ENCODE assay signal across 1 cellular context in genomic region chr3:129399145-129399894, GRCh38.
A peak's percentile ranks its signal among the peaks of the same experiment; 100 is the strongest.
TF ChIP-seq lines count a peak whose summit lies in the region.

No MANE protein-coding gene starts in this region.

TF ChIP-seq in K562, 482 proteins besides CTCF, POLR2A, EP300 and RAD21 (continued from another document and continues in another):
- peak; percentile 98 for TF ChIP-seq ZBTB40 (IDR thresholded peaks at IDR 0.05)
- TF ChIP-seq ZBTB40 (CRISPR knock-in tag; IDR thresholded peaks at IDR 0.05): no peak
- TF ChIP-seq ARNT (IDR thresholded peaks at IDR 0.05): peak; percentile 93 to 97
- peak; percentile 82; the same call in 1 of the 2 replicates for TF ChIP-seq ETV5 (CRISPR knock-in tag; IDR thresholded peaks at IDR 0.05; ENCODE audit: low read depth)
- TF ChIP-seq HDAC1 (IDR thresholded peaks at IDR 0.05): peak; percentile 34 to 69; a peak in 2 of 4 replicates
- TF ChIP-seq PRDM10 (IDR thresholded peaks at IDR 0.05; ENCODE audit: partially characterized antibody): peak; percentile 23
- TF ChIP-seq NELFE (IDR thresholded peaks at IDR 0.05; ENCODE audit: insufficient read depth, insufficient read length): no peak
- TF ChIP-seq NCOR1 (IDR thresholded peaks at IDR 0.05): no peak
- TF ChIP-seq YY1 (IDR thresholded peaks at IDR 0.05; ENCODE audit: borderline replicate concordance in 1 of 3, control insufficient read depth in 1 of 3, extremely low read depth in 1 of 3, insufficient read depth in 3 of 3, insufficient read length in 1 of 3, insufficient replicate concordance in 2 of 3, low read depth in 1 of 3, low read length in 2 of 3): no peak
- TF ChIP-seq ZNF408 (CRISPR knock-in tag; IDR thresholded peaks at IDR 0.05; ENCODE audit: low read depth): no peak
- TF ChIP-seq ELF2 (CRISPR knock-in tag; IDR thresholded peaks at IDR 0.05): peak; percentile 100
- TF ChIP-seq ZNF740 (CRISPR knock-in tag; IDR thresholded peaks at IDR 0.05): no peak
- TF ChIP-seq ZNF740 (tag; IDR thresholded peaks at IDR 0.05): no peak
- peak; percentile 95; the same call in 1 of the 2 replicates for TF ChIP-seq MTA3 (IDR thresholded peaks at IDR 0.05; ENCODE audit: borderline replicate concordance)
- TF ChIP-seq E2F1 (CRISPR knock-in tag; IDR thresholded peaks at IDR 0.05): no peak
- TF ChIP-seq U2AF2 (optimal IDR thresholded peaks at IDR 0.05; ENCODE audit: low read depth, low read length): no peak
- no peak for TF ChIP-seq NFE2 (IDR thresholded peaks at IDR 0.05; ENCODE audit: low read depth)
- TF ChIP-seq CHD4 (IDR thresholded peaks at IDR 0.05; ENCODE audit: insufficient read depth, insufficient replicate concordance, low read depth, low read length, poor library complexity, severe bottlenecking): no peak
- no peak for TF ChIP-seq FOXJ2 (tag; IDR thresholded peaks at IDR 0.05)
- TF ChIP-seq FOXK2 (conservative IDR thresholded peaks at IDR 0.05 in 1 of 2, IDR thresholded peaks at IDR 0.05 in 1 of 2; ENCODE audit: low read depth in 2 of 2): peak; percentile 79 to 82; a peak in 3 of 4 replicates
- TF ChIP-seq ZNF143 (CRISPR knock-in tag; IDR thresholded peaks at IDR 0.05): peak; percentile 41; the same call in 1 of the 2 replicates
- TF ChIP-seq EHMT2 (IDR thresholded peaks at IDR 0.05): no peak
- no peak for TF ChIP-seq ZNF217 (CRISPR knock-in tag; IDR thresholded peaks at IDR 0.05)
- TF ChIP-seq TRIM24 (IDR thresholded peaks at IDR 0.05): no peak
- no peak for TF ChIP-seq ATF1 (CRISPR knock-in tag; IDR thresholded peaks at IDR 0.05)
- peak; percentile 76 for TF ChIP-seq ATF1 (tag; IDR thresholded peaks at IDR 0.05)
- TF ChIP-seq MCM2 (IDR thresholded peaks at IDR 0.05; ENCODE audit: low read depth): no peak
- no peak for TF ChIP-seq POLR2AphosphoS2 (IDR thresholded peaks at IDR 0.05; ENCODE audit: low read length)
- TF ChIP-seq PKNOX1 (IDR thresholded peaks at IDR 0.05): peak; percentile 60
- TF ChIP-seq SP1 (CRISPR knock-in tag; IDR thresholded peaks at IDR 0.05): peak; percentile 58; the same call in 1 of the 2 replicates
- no peak for TF ChIP-seq ZC3H11A (IDR thresholded peaks at IDR 0.05; ENCODE audit: low read depth, low read length)
- TF ChIP-seq ZNF3 (CRISPR knock-in tag; IDR thresholded peaks at IDR 0.05): no peak
- no peak for TF ChIP-seq ELK3 (CRISPR knock-in tag; IDR thresholded peaks at IDR 0.05)
- TF ChIP-seq MTF1 (CRISPR knock-in tag; IDR thresholded peaks at IDR 0.05; ENCODE audit: borderline replicate concordance): no peak
- peak; percentile 26; the same call in 1 of the 2 replicates for TF ChIP-seq RBFOX2 (IDR thresholded peaks at IDR 0.05; ENCODE audit: low read depth, low read length)
- TF ChIP-seq NCOA4 (IDR thresholded peaks at IDR 0.05; ENCODE audit: partially characterized antibody): no peak
- peak; percentile 91 for TF ChIP-seq ASH1L (IDR thresholded peaks at IDR 0.05; ENCODE audit: borderline replicate concordance, low read depth, partially characterized antibody)
- 0 out of 2 replicates have a peak, but pooled peaks have one; percentile 16 for TF ChIP-seq AFF4 (CRISPR knock-in tag; IDR thresholded peaks at IDR 0.05)
